34 cellular contexts compared by ENCODE assay signal in genomic region chr3:185393055-185393454, GRCh38. TPM values are rescaled to one million over a fixed set of nuclear protein-coding genes. Genes with fewer than 3 reads are reported as not detected.
DNase-seq lines count a peak whose midpoint lies in the region; ATAC-seq and TF ChIP-seq lines count a peak whose summit lies in the region.
"Had no signal": no experiment of that assay in that cellular context is flagged by ENCODE, and none has a peak within 500 bp of the region (broad histone marks: within the 10 kb centered on the region; RNA-seq: fewer than 3 reads in every experiment).

No MANE protein-coding gene starts in this region.

- TF ChIP-seq EP300 in esophagus muscularis mucosa (IDR thresholded peaks at IDR 0.05) = no peak

- POLR2A ChIA-PET in HEK293 (lab: Yijun Ruan, JAX) = no interaction called here

- no peak for TF ChIP-seq POLR2A in esophagus muscularis mucosa (IDR thresholded peaks at IDR 0.05; ENCODE audit: low read depth)

- no peak for ATAC-seq in natural killer cell treated with Interleukin-12 subunit alpha and Interleukin-12 subunit beta and Interleukin-15 and Interleukin-18, amount 100 ng/mL, for 72 hours
- no peak for ATAC-seq in HG02973 (IDR thresholded peaks at IDR 0.05; ENCODE audit: unreplicated experiment)
- ATAC-seq: A549; CD8-positive, alpha-beta T cell had no signal

- no peak overlapping the region for H3K4me3 Mint-ChIP-seq in glutamatergic neuron (ENCODE audit: unreplicated experiment)
- H3K4me3 Mint-ChIP-seq in natural killer cell treated with Interleukin-12 subunit alpha and Interleukin-12 subunit beta and Interleukin-15 and Interleukin-18, amount 100 ng/mL, for 72 hours = no peak overlapping the region
- H3K4me3 Mint-ChIP-seq: B cell; CD14-positive monocyte; CD4-positive, alpha-beta memory T cell; CD4-positive, alpha-beta T cell; CD4-positive, CD25-positive, alpha-beta regulatory T cell; CD8-positive, alpha-beta memory T cell; CD8-positive, alpha-beta T cell had no signal

- no peaks in the 10 kb centered on the region for H3K27me3 ChIP-seq in WERI-Rb-1 (ENCODE audit: insufficient read depth, low read depth, severe bottlenecking)
- H3K27me3 ChIP-seq in esophagus muscularis mucosa = no peaks in the 10 kb centered on the region
- H3K27me3 ChIP-seq: BE2C; BLaER1; BLaER1 treated with 17β-estradiol and CSF1 and Interleukin-3, amounts not matched to agents 10 nM and 100 nM had no signal

- 96% methylated on average over 3 of the region's 3 CpGs for WGBS in esophagus muscularis mucosa

- no peaks in the 10 kb centered on the region for H3K9me3 ChIP-seq in HEK293 (ENCODE audit: control insufficient read depth, insufficient read depth, low read depth, low read length)
- H3K9me3 ChIP-seq in WERI-Rb-1 (ENCODE audit: severe bottlenecking) = no peaks in the 10 kb centered on the region
- no peaks in the 10 kb centered on the region for H3K9me3 ChIP-seq in esophagus muscularis mucosa
- H3K9me3 ChIP-seq: A549; BE2C; BLaER1; BLaER1 treated with 17β-estradiol and CSF1 and Interleukin-3, amounts not matched to agents 10 nM and 100 nM; Caco-2 had no signal

- TF ChIP-seq CTCF in HEK293 (tag by site-specific recombination; IDR thresholded peaks at IDR 0.05) (no peak), WERI-Rb-1 (IDR thresholded peaks at IDR 0.05; ENCODE audit: low read depth, low read length) (no peak), esophagus muscularis mucosa (IDR thresholded peaks at IDR 0.05) (no peak), glutamatergic neuron (IDR thresholded peaks at IDR 0.05; ENCODE audit: partially characterized antibody, unreplicated experiment) (no peak)

- intact Hi-C loops in esophagus muscularis mucosa (cut with DNase I) = no loop called here

- CTCF ChIA-PET in HEK293 (lab: Yijun Ruan, JAX) = no interaction called here

- H3K27ac ChIP-seq in HEK293 (ENCODE audit: extremely low read depth, low read depth, low read length) (no peak overlapping the region), WERI-Rb-1 (peak overlapping the region; percentile 7; the same call in 1 of the 2 replicates), esophagus muscularis mucosa (replicated peaks in 1 of 4) (no peak overlapping the region)
- H3K27ac ChIP-seq: 22Rv1; A549; BLaER1; BLaER1 treated with 17β-estradiol and CSF1 and Interleukin-3, amounts not matched to agents 10 nM and 100 nM; C4-2B had no signal

- H3K27me3 Mint-ChIP-seq in glutamatergic neuron (ENCODE audit: unreplicated experiment) = no peaks in the 10 kb centered on the region
- H3K27me3 Mint-ChIP-seq in natural killer cell treated with Interleukin-12 subunit alpha and Interleukin-12 subunit beta and Interleukin-15 and Interleukin-18, amount 100 ng/mL, for 72 hours = peaks cover 2 to 24% of the 10 kb centered on the region in 2 donors
- H3K27me3 Mint-ChIP-seq: B cell had no signal

- H3K4me3 ChIP-seq in HEK293 (ENCODE audit: low read depth, low read length) = no peak overlapping the region
- H3K4me3 ChIP-seq in WERI-Rb-1 (ENCODE audit: low read depth, low read length) = no peak overlapping the region
- H3K4me3 ChIP-seq in esophagus muscularis mucosa = no peak overlapping the region
- H3K4me3 ChIP-seq: A549; BLaER1; BLaER1 treated with 17β-estradiol and CSF1 and Interleukin-3, amounts not matched to agents 10 nM and 100 nM had no signal

- H3K36me3 Mint-ChIP-seq in glutamatergic neuron (ENCODE audit: unreplicated experiment) = no peaks in the 10 kb centered on the region
- H3K36me3 Mint-ChIP-seq in natural killer cell treated with Interleukin-12 subunit alpha and Interleukin-12 subunit beta and Interleukin-15 and Interleukin-18, amount 100 ng/mL, for 72 hours = no peaks in the 10 kb centered on the region
- H3K36me3 Mint-ChIP-seq: CD14-positive monocyte; CD4-positive, alpha-beta memory T cell; CD4-positive, CD25-positive, alpha-beta regulatory T cell; CD8-positive, alpha-beta memory T cell; CD8-positive, alpha-beta T cell had no signal

- DNase-seq in WERI-Rb-1 (no peak), esophagus muscularis mucosa (ENCODE audit: extremely low spot score) (peak; percentile 2), glutamatergic neuron (no peak), DMS153 (lab: John Stamatoyannopoulos, UW) (no peak), NCI-H187 (lab: John Stamatoyannopoulos, UW) (no peak)
- no peak for DNase-seq in natural killer cell treated with Interleukin-12 subunit alpha and Interleukin-12 subunit beta and Interleukin-15 and Interleukin-18, amount 100 ng/mL, for 72 hours (ENCODE audit: low spot score)
- DNase-seq: 8988T; ACHN; AML-193; BE2C; C1 segment of cervical spinal cord; Caco-2; Calu3; CD4-positive, alpha-beta memory T cell; CD4-positive, alpha-beta T cell; CD4-positive, CD25-positive, alpha-beta regulatory T cell; CD8-positive, alpha-beta memory T cell; CD8-positive, alpha-beta T cell; COR-L47; DMS 273 treated with DMSO at 0.1 percent for 48 hours; DMS53; DMS79; DMS79 treated with DMSO at 0.1 percent for 48 hours; DND-41; EL had no signal

- H3K9me3 Mint-ChIP-seq in glutamatergic neuron (ENCODE audit: unreplicated experiment) = no peaks in the 10 kb centered on the region
- no peaks in the 10 kb centered on the region for H3K9me3 Mint-ChIP-seq in natural killer cell treated with Interleukin-12 subunit alpha and Interleukin-12 subunit beta and Interleukin-15 and Interleukin-18, amount 100 ng/mL, for 72 hours
- H3K9me3 Mint-ChIP-seq: CD14-positive monocyte; CD4-positive, alpha-beta T cell; CD8-positive, alpha-beta memory T cell; CD8-positive, alpha-beta T cell had no signal

- peaks cover 32% of the 10 kb centered on the region for H3K4me1 Mint-ChIP-seq in glutamatergic neuron (ENCODE audit: low read depth, unreplicated experiment)
- H3K4me1 Mint-ChIP-seq in natural killer cell treated with Interleukin-12 subunit alpha and Interleukin-12 subunit beta and Interleukin-15 and Interleukin-18, amount 100 ng/mL, for 72 hours (ENCODE audit: low read depth in 2 of 2) = no peaks in the 10 kb centered on the region
- H3K4me1 Mint-ChIP-seq: B cell; CD14-positive monocyte; CD4-positive, alpha-beta memory T cell; CD4-positive, CD25-positive, alpha-beta regulatory T cell; CD8-positive, alpha-beta memory T cell had no signal

- no peaks in the 10 kb centered on the region for H3K36me3 ChIP-seq in HEK293 (ENCODE audit: control insufficient read depth in 2 of 2, insufficient read depth in 1 of 2, low read length in 2 of 2)
- H3K36me3 ChIP-seq in WERI-Rb-1 = no peaks in the 10 kb centered on the region
- no peaks in the 10 kb centered on the region for H3K36me3 ChIP-seq in esophagus muscularis mucosa
- H3K36me3 ChIP-seq: BE2C; BLaER1; BLaER1 treated with 17β-estradiol and CSF1 and Interleukin-3, amounts not matched to agents 10 nM and 100 nM had no signal

- H3K27ac Mint-ChIP-seq in glutamatergic neuron (ENCODE audit: unreplicated experiment) = peak overlapping the region; percentile 48
- H3K27ac Mint-ChIP-seq in natural killer cell treated with Interleukin-12 subunit alpha and Interleukin-12 subunit beta and Interleukin-15 and Interleukin-18, amount 100 ng/mL, for 72 hours = no peak overlapping the region
- H3K27ac Mint-ChIP-seq: B cell; CD14-positive monocyte; CD4-positive, alpha-beta memory T cell; CD4-positive, alpha-beta T cell; CD4-positive, CD25-positive, alpha-beta regulatory T cell; CD8-positive, alpha-beta memory T cell; CD8-positive, alpha-beta T cell had no signal

- no peaks in the 10 kb centered on the region for H3K4me1 ChIP-seq in HEK293 (ENCODE audit: control insufficient read depth, insufficient read depth, low read length)
- H3K4me1 ChIP-seq in esophagus muscularis mucosa = peaks cover 0 to 5% (median 4%) of the 10 kb centered on the region in 4 donors
- H3K4me1 ChIP-seq: A549, BLaER1, Caco-2 had no signal

TF ChIP-seq in HEK293, 187 proteins besides CTCF, POLR2A, EP300 and RAD21:
- TF ChIP-seq GLIS1 (tag by site-specific recombination; IDR thresholded peaks at IDR 0.05) (no peak), ZNF510 (tag by site-specific recombination; IDR thresholded peaks at IDR 0.05; ENCODE audit: insufficient replicate concordance) (peak; percentile 99)

RNA-seq across cellular contexts. Expression of gene MAP3K13, which starts 30.1 kb away (rescaled TPM):
- total RNA-seq in esophagus muscularis mucosa (10 to 100 TPM; 12.8 to 44.9 (median 19.6) TPM), glutamatergic neuron (ENCODE audit: unreplicated experiment) (110 TPM)
- 10 to 100 TPM; 10.1 to 15.4 TPM for total RNA-seq in natural killer cell treated with Interleukin-12 subunit alpha and Interleukin-12 subunit beta and Interleukin-15 and Interleukin-18, amount 100 ng/mL, for 72 hours
